In genomic region chr6:31817133-31817928, GRCh38 we compare ENCODE assay signal across 6 cellular contexts. TPM values are rescaled to one million over a fixed set of nuclear protein-coding genes. Genes with fewer than 3 reads are reported as not detected.
DNase-seq lines count a peak whose midpoint lies in the region.
"Not testable (repeated sequence)": the region's sequence is repeated elsewhere in the genome, so short reads cannot be mapped to it uniquely, and the experiment has no call there.

No MANE protein-coding gene starts in this region.

- not testable (repeated sequence) for H3K9me3 Mint-ChIP-seq in activated CD4-positive, alpha-beta memory T cell treated with anti-CD3 and anti-CD28 coated beads, Interleukin-2, amount 10 ng/mL, durations not matched to agents 7 days and 5 days; dendritic cell treated with granulocyte-macrophage colony-stimulating factor and Interleukin-4, amounts not matched to agents 40 ng/mL and 50 ng/mL, for 4 days

- peaks cover 49% of the 10 kb centered on the region for H3K4me1 Mint-ChIP-seq in activated CD4-positive, alpha-beta memory T cell treated with anti-CD3 and anti-CD28 coated beads, Interleukin-2, amount 10 ng/mL, durations not matched to agents 7 days and 5 days
- peaks cover 52% of the 10 kb centered on the region for H3K4me1 Mint-ChIP-seq in dendritic cell treated with granulocyte-macrophage colony-stimulating factor and Interleukin-4, amounts not matched to agents 40 ng/mL and 50 ng/mL, for 4 days (ENCODE audit: low read depth)

- H3K4me3 ChIP-seq in ACC112 (ENCODE audit: low read depth, low read length) = peak overlapping the region; percentile 72

- intact Hi-C loops in dendritic cell treated with granulocyte-macrophage colony-stimulating factor and Interleukin-4, amounts not matched to agents 40 ng/mL and 50 ng/mL, for 4 days (cut with micrococcal nuclease) = not testable (repeated sequence)

- POLR2A ChIA-PET in activated CD4-positive, alpha-beta memory T cell treated with anti-CD3 and anti-CD28 coated beads, Interleukin-2, amount 10 ng/mL, durations not matched to agents 7 days and 5 days (lab: Charles Lee) = interaction anchor here (1.0 to 6.4 kb wide), 12 partner anchors 10 to 157 kb away, joined by 3 to 95 read pairs (median 5); partner anchors contain the start of genes C6orf47, CLIC1, DDAH2 and GPANK1

- peaks cover 12% of the 10 kb centered on the region for H3K79me2 ChIP-seq in ACC112 (ENCODE audit: control insufficient read depth, insufficient read depth, low read length, unreplicated experiment)

- DNase-seq in activated CD4-positive, alpha-beta memory T cell treated with anti-CD3 and anti-CD28 coated beads, Interleukin-2, amount 10 ng/mL, durations not matched to agents 7 days and 5 days = not testable (repeated sequence)
- DNase-seq in renal cortical epithelial cell (ENCODE audit: low read depth) = peak; percentile 43

- H3K4me3 Mint-ChIP-seq in activated CD4-positive, alpha-beta memory T cell treated with anti-CD3 and anti-CD28 coated beads, Interleukin-2, amount 10 ng/mL, durations not matched to agents 7 days and 5 days = peak overlapping the region; percentile 91
- peak overlapping the region; percentile 93 for H3K4me3 Mint-ChIP-seq in dendritic cell treated with granulocyte-macrophage colony-stimulating factor and Interleukin-4, amounts not matched to agents 40 ng/mL and 50 ng/mL, for 4 days

- not testable (repeated sequence) for H3K27ac ChIP-seq in ACC112 (ENCODE audit: low read depth, low read length)
- peak overlapping the region; percentile 18 for H3K27ac ChIP-seq in KOPT-K1 (ENCODE audit: low read depth, low read length, poor library complexity, severe bottlenecking)
- peak overlapping the region; percentile 86 for H3K27ac ChIP-seq in layer of hippocampus (ENCODE audit: low read depth, low read length)

- H3K36me3 ChIP-seq in ACC112 (ENCODE audit: insufficient read depth, low read length); KOPT-K1 (ENCODE audit: insufficient read depth, low read length): not testable (repeated sequence)

- H3K4me1 ChIP-seq in ACC112 (ENCODE audit: control insufficient read depth, insufficient read depth, low read length, unreplicated experiment) = peaks cover 28% of the 10 kb centered on the region

- CTCF ChIA-PET in activated CD4-positive, alpha-beta memory T cell treated with anti-CD3 and anti-CD28 coated beads, Interleukin-2, amount 10 ng/mL, durations not matched to agents 7 days and 5 days (lab: Charles Lee) = interaction anchor here (0.8 to 2.3 kb wide), 11 partner anchors 10 to 276 kb away, joined by 3 to 14 read pairs (median 6); partner anchors contain the start of genes DDAH2, DDX39B, HSPA1B and LSM2

- peaks cover 18% of the 10 kb centered on the region for H3K36me3 Mint-ChIP-seq in activated CD4-positive, alpha-beta memory T cell treated with anti-CD3 and anti-CD28 coated beads, Interleukin-2, amount 10 ng/mL, durations not matched to agents 7 days and 5 days (ENCODE audit: low read depth)
- H3K36me3 Mint-ChIP-seq in dendritic cell treated with granulocyte-macrophage colony-stimulating factor and Interleukin-4, amounts not matched to agents 40 ng/mL and 50 ng/mL, for 4 days (ENCODE audit: low read depth) = peaks cover 42% of the 10 kb centered on the region

- H3K27me3 ChIP-seq in ACC112 (ENCODE audit: insufficient read depth, low read length); layer of hippocampus (ENCODE audit: control insufficient read depth, insufficient read depth, low read length): not testable (repeated sequence)

- H2AFZ ChIP-seq in ACC112 (ENCODE audit: low read length, unreplicated experiment) = not testable (repeated sequence)

- not testable (repeated sequence) for H3K27me3 Mint-ChIP-seq in activated CD4-positive, alpha-beta memory T cell treated with anti-CD3 and anti-CD28 coated beads, Interleukin-2, amount 10 ng/mL, durations not matched to agents 7 days and 5 days; dendritic cell treated with granulocyte-macrophage colony-stimulating factor and Interleukin-4, amounts not matched to agents 40 ng/mL and 50 ng/mL, for 4 days

- peak overlapping the region; percentile 96 for H3K27ac Mint-ChIP-seq in activated CD4-positive, alpha-beta memory T cell treated with anti-CD3 and anti-CD28 coated beads, Interleukin-2, amount 10 ng/mL, durations not matched to agents 7 days and 5 days
- H3K27ac Mint-ChIP-seq in dendritic cell treated with granulocyte-macrophage colony-stimulating factor and Interleukin-4, amounts not matched to agents 40 ng/mL and 50 ng/mL, for 4 days = peak overlapping the region; percentile 86

- H3K9me3 ChIP-seq in KOPT-K1 (ENCODE audit: insufficient read depth, low read length, poor library complexity, severe bottlenecking) = not testable (repeated sequence)

RNA-seq across cellular contexts. Expression of gene HSPA1A, which starts 2.0 kb away (rescaled TPM):
- 100 to 1,000 TPM; 147 to 151 TPM for total RNA-seq in activated CD4-positive, alpha-beta memory T cell treated with anti-CD3 and anti-CD28 coated beads, Interleukin-2, amount 10 ng/mL, durations not matched to agents 7 days and 5 days
- total RNA-seq in renal cortical epithelial cell = 178 and 296 TPM in 2 replicates

RNA-seq across cellular contexts. Expression of gene HSPA1L, which starts 2.2 kb away (rescaled TPM):
- 1 to 10 TPM; 2.8 to 3.0 TPM for total RNA-seq in activated CD4-positive, alpha-beta memory T cell treated with anti-CD3 and anti-CD28 coated beads, Interleukin-2, amount 10 ng/mL, durations not matched to agents 7 days and 5 days
- 0.87 and 2.0 TPM in 2 replicates for total RNA-seq in renal cortical epithelial cell

RNA-seq across cellular contexts. Expression of gene HSPA1B, which starts 10.2 kb away (rescaled TPM):
- 10 to 100 TPM; 60.6 to 62.6 TPM for total RNA-seq in activated CD4-positive, alpha-beta memory T cell treated with anti-CD3 and anti-CD28 coated beads, Interleukin-2, amount 10 ng/mL, durations not matched to agents 7 days and 5 days
- 197 and 264 TPM in 2 replicates for total RNA-seq in renal cortical epithelial cell

RNA-seq across cellular contexts. Expression of gene LSM2, which starts 10.6 kb away (rescaled TPM):
- total RNA-seq in activated CD4-positive, alpha-beta memory T cell treated with anti-CD3 and anti-CD28 coated beads, Interleukin-2, amount 10 ng/mL, durations not matched to agents 7 days and 5 days = 100 to 1,000 TPM; 100 to 108 TPM
- total RNA-seq in renal cortical epithelial cell = 16.6 and 46.9 TPM in 2 replicates

RNA-seq across cellular contexts. Expression of gene VARS1, which starts 21.8 kb away (rescaled TPM):
- 10 to 100 TPM; 84.1 to 88.4 TPM for total RNA-seq in activated CD4-positive, alpha-beta memory T cell treated with anti-CD3 and anti-CD28 coated beads, Interleukin-2, amount 10 ng/mL, durations not matched to agents 7 days and 5 days
- total RNA-seq in renal cortical epithelial cell = 67.4 and 103 TPM in 2 replicates
